12 cellular contexts compared by ENCODE assay signal in the genomic region with DNA sequence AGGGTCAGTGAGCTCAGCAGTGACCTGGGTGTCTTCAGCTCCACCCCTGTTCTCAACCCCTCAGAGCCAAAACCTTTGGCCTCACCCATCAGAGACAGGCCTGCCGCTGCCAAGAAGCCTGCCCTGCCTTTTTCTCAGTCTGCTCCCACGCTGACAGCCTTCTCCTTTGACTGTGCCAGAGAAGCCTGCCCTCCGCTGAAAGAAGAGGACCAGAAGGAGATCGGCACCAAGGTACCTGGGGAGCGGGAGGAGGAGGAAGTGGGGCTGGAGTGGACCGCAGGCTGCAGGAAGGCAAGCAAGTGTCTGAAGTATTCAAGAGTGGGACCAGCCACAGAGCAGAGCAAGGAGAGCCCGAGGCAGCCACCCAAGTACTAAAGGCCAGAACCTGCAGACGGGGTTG. TPM values are rescaled to one million over a fixed set of nuclear protein-coding genes. Genes with fewer than 3 reads are reported as not detected.
DNase-seq lines count a peak whose midpoint lies in the region; ATAC-seq and TF ChIP-seq lines count a peak whose summit lies in the region.
"Had no signal": no experiment of that assay in that cellular context is flagged by ENCODE, and none has a peak within 500 bp of the region (broad histone marks: within the 10 kb centered on the region; RNA-seq: fewer than 3 reads in every experiment).

No MANE protein-coding gene starts in this region.

- intact Hi-C loops in stomach (cut with DNase I; ENCODE audit: low total_unique reads) = no loop called here

- H3K27me3 ChIP-seq in muscle layer of duodenum (ENCODE audit: low read depth, low read length) = no peaks in the 10 kb centered on the region
- H3K27me3 ChIP-seq in stomach = no peaks in the 10 kb centered on the region
- H3K27me3 ChIP-seq: gastroesophageal sphincter had no signal

- H3K27ac ChIP-seq in muscle layer of duodenum (ENCODE audit: low read length) (peak overlapping the region; percentile 4), stomach (peak overlapping the region in 4 of 5 donors; percentile 37 to 67 (median 52))
- H3K27ac ChIP-seq: A549, thoracic aorta had no signal

- WGBS in stomach, 5 donors = 61 to 86% (median 81%) methylated on average over 8 of the region's 8 CpGs

- H3K4me3 ChIP-seq in muscle layer of duodenum (ENCODE audit: low read depth in 1 of 2, low read length in 2 of 2) (no peak overlapping the region), stomach (peak overlapping the region in 1 of 4 donors; percentile 0)
- H3K4me3 ChIP-seq: A549, gastroesophageal sphincter, thoracic aorta had no signal

- ATAC-seq in HG02870 (IDR thresholded peaks at IDR 0.05; ENCODE audit: unreplicated experiment) = no peak
- no peak for ATAC-seq in GM19035 (IDR thresholded peaks at IDR 0.05; ENCODE audit: unreplicated experiment)
- ATAC-seq: gastroesophageal sphincter had no signal

- peak; percentile 41 for DNase-seq in activated CD4-positive, CD25-positive, alpha-beta regulatory T cell treated with anti-CD3 and anti-CD28 coated beads, Interleukin-2, amount 50 U/mL, for 72 hours
- no peak for DNase-seq in activated CD4-positive, CD25-positive, alpha-beta regulatory T cell (lab: John Stamatoyannopoulos, UW)
- peak; percentile 47 for DNase-seq in activated naive CD4-positive, alpha-beta T cell treated with Interleukin-2 at 50 U/mL for 16 hours
- DNase-seq in stomach (no peak), hippocampal formation (lab: John Stamatoyannopoulos, UW) (no peak)

- no peaks in the 10 kb centered on the region for H3K9me3 ChIP-seq in muscle layer of duodenum (ENCODE audit: control insufficient read depth in 1 of 2, low read length in 2 of 2)
- H3K9me3 ChIP-seq in stomach = no peaks in the 10 kb centered on the region
- H3K9me3 ChIP-seq: A549, gastroesophageal sphincter, thoracic aorta had no signal

- no peak for TF ChIP-seq CTCF in stomach (IDR thresholded peaks at IDR 0.05)

- H3K36me3 ChIP-seq in muscle layer of duodenum (ENCODE audit: control insufficient read depth in 1 of 2, insufficient read depth in 2 of 2, low read length in 2 of 2) (no peaks in the 10 kb centered on the region), stomach (no peaks in the 10 kb centered on the region)
- H3K36me3 ChIP-seq: gastroesophageal sphincter, thoracic aorta had no signal

- no peak for TF ChIP-seq EP300 in stomach (IDR thresholded peaks at IDR 0.05)

- peaks cover 19 to 24% of the 10 kb centered on the region in 2 donors for H3K4me1 ChIP-seq in muscle layer of duodenum (ENCODE audit: control insufficient read depth in 1 of 2, insufficient read depth in 2 of 2, low read length in 2 of 2)
- peaks cover 23 to 71% (median 30%) of the 10 kb centered on the region in 4 donors for H3K4me1 ChIP-seq in stomach
- H3K4me1 ChIP-seq: A549 had no signal

- no peak for TF ChIP-seq POLR2A in stomach (IDR thresholded peaks at IDR 0.05)

RNA-seq across cellular contexts. Expression of a gene that starts 33.2 kb away (rescaled TPM):
- 1 to 10 TPM in 2 of 5 donors, under 1 TPM in 2, not detected in 1; 0.43 to 3.5 (median 1.00) TPM for total RNA-seq in stomach
- 1 to 10 TPM in 1 of 3 donors, under 1 TPM in 2; 0.56 to 1.2 (median 0.80) TPM for polyA plus RNA-seq in stomach

RNA-seq across cellular contexts. Expression of a gene that starts 60.0 kb away (rescaled TPM):
- 1 to 10 TPM in 1 of 5 donors, not detected in 4; 2.9 TPM for total RNA-seq in stomach
- polyA plus RNA-seq in stomach = under 1 TPM in 2 of 3 donors, not detected in 1; 0.06 to 0.08 TPM
- total RNA-seq: activated CD8-positive, alpha-beta memory T cell treated with anti-CD3 and anti-CD28 coated beads for 36 hours; thoracic aorta had no signal
- polyA plus RNA-seq: A549 had no signal

Comparison
In these comparisons a context has a peak if more than half of its experiments do, and no peak if none do; other contexts are left out.
1. DNase-seq: peak in activated CD4-positive, CD25-positive, alpha-beta regulatory T cell treated with anti-CD3 and anti-CD28 coated beads, Interleukin-2, amount 50 U/mL, for 72 hours (single experiment) and activated naive CD4-positive, alpha-beta T cell treated with Interleukin-2 at 50 U/mL for 16 hours (single experiment); none in activated CD4-positive, CD25-positive, alpha-beta regulatory T cell (0 of 4), stomach (single experiment) and hippocampal formation (0 of 2).